21 cellular contexts compared by ENCODE assay signal in genomic region chr2:97741251-97741650, GRCh38. TPM values are rescaled to one million over a fixed set of nuclear protein-coding genes. Genes with fewer than 3 reads are reported as not detected.
A peak's percentile ranks its signal among the peaks of the same experiment; 100 is the strongest.
DNase-seq lines count a peak whose midpoint lies in the region; ATAC-seq and TF ChIP-seq lines count a peak whose summit lies in the region.
"Had no signal": no experiment of that assay in that cellular context is flagged by ENCODE, and none has a peak within 500 bp of the region (broad histone marks: within the 10 kb centered on the region; RNA-seq: fewer than 3 reads in every experiment).

No MANE protein-coding gene starts in this region.

- peaks cover 0 to 8% of the 10 kb centered on the region in 2 donors for H3K27me3 ChIP-seq in breast epithelium
- H3K27me3 ChIP-seq: neutrophil, SJSA1 had no signal

- intact Hi-C loops in MCF 10A (cut with micrococcal nuclease), result no loop called here
- intact Hi-C loops in breast epithelium (cut with DNase I; ENCODE audit: low total_unique reads), result no loop called here
- intact Hi-C loops in activated CD8-positive, alpha-beta T cell treated with anti-CD3 and anti-CD28 coated beads for 36 hours (cut with micrococcal nuclease), result no loop called here
- intact Hi-C loops in posterior vena cava (cut with DNase I), result loop anchor here in 1 of 2 donors (5.0 kb wide), 1 partner anchor 1601 kb away; no protein-coding TSS in a partner anchor

- H3K36me3 Mint-ChIP-seq in MCF 10A (ENCODE audit: insufficient read depth, unreplicated experiment), result peaks cover 9% of the 10 kb centered on the region
- H3K36me3 Mint-ChIP-seq in activated CD8-positive, alpha-beta T cell treated with anti-CD3 and anti-CD28 coated beads for 36 hours (ENCODE audit: low read depth), result peaks cover 66% of the 10 kb centered on the region
- peaks cover 66% of the 10 kb centered on the region for H3K36me3 Mint-ChIP-seq in effector memory CD8-positive, alpha-beta T cell (ENCODE audit: insufficient read depth)
- H3K36me3 Mint-ChIP-seq: WTC11 had no signal

- H3K36me3 ChIP-seq in breast epithelium, result no peaks in the 10 kb centered on the region
- H3K36me3 ChIP-seq: SJSA1, thoracic aorta had no signal

- CTCF ChIA-PET in MCF 10A (lab: Yijun Ruan, JAX), result interaction anchor here (0.7 to 4.4 kb wide), 7 partner anchors 10 to 447 kb away, joined by 3 to 30 read pairs (median 7); no protein-coding TSS in a partner anchor
- CTCF ChIA-PET in activated CD8-positive, alpha-beta T cell treated with anti-CD3 and anti-CD28 coated beads for 36 hours (lab: Charles Lee), result interaction anchor here (1.0 to 10.0 kb wide), 12 partner anchors 10 to 643 kb away, joined by 3 to 167 read pairs (median 8); partner anchors contain the start of gene ZAP70

- no peak overlapping the region for H3K4me3 ChIP-seq in breast epithelium
- H3K4me3 ChIP-seq: GM23248, mucosa of descending colon, psoas muscle, SJSA1, thoracic aorta had no signal

- no peaks in the 10 kb centered on the region for H3K4me1 ChIP-seq in breast epithelium
- H3K4me1 ChIP-seq: psoas muscle, SJSA1 had no signal

- peaks cover 28% of the 10 kb centered on the region for H3K4me1 Mint-ChIP-seq in MCF 10A (ENCODE audit: insufficient read depth, unreplicated experiment)
- peaks cover 56% of the 10 kb centered on the region for H3K4me1 Mint-ChIP-seq in activated CD8-positive, alpha-beta T cell treated with anti-CD3 and anti-CD28 coated beads for 36 hours (ENCODE audit: low read depth)
- peaks cover 67 to 72% of the 10 kb centered on the region in 2 donors for H3K4me1 Mint-ChIP-seq in effector memory CD8-positive, alpha-beta T cell (ENCODE audit: low read depth in 2 of 2)

- no peaks in the 10 kb centered on the region for H3K27me3 Mint-ChIP-seq in MCF 10A (ENCODE audit: insufficient read depth, unreplicated experiment)
- H3K27me3 Mint-ChIP-seq in activated CD8-positive, alpha-beta T cell treated with anti-CD3 and anti-CD28 coated beads for 36 hours, result no peaks in the 10 kb centered on the region
- no peaks in the 10 kb centered on the region for H3K27me3 Mint-ChIP-seq in effector memory CD8-positive, alpha-beta T cell

- no peak for TF ChIP-seq POLR2A in breast epithelium (IDR thresholded peaks at IDR 0.05)

- no peak overlapping the region for H3K27ac ChIP-seq in breast epithelium
- H3K27ac ChIP-seq: epithelial cell of prostate, GM23248, neutrophil, psoas muscle, SJSA1, thoracic aorta had no signal

- no peak for ATAC-seq in activated CD8-positive, alpha-beta T cell treated with anti-CD3 and anti-CD28 coated beads for 36 hours
- no peak for ATAC-seq in effector memory CD8-positive, alpha-beta T cell (replicated peaks)

- BruUV-seq in MCF 10A (replicated peaks; lab: Mats Ljungman, UMichigan), result no TSS peak

- H3K9me3 Mint-ChIP-seq in MCF 10A (ENCODE audit: unreplicated experiment), result no peaks in the 10 kb centered on the region
- H3K9me3 Mint-ChIP-seq in activated CD8-positive, alpha-beta T cell treated with anti-CD3 and anti-CD28 coated beads for 36 hours, result no peaks in the 10 kb centered on the region
- H3K9me3 Mint-ChIP-seq in effector memory CD8-positive, alpha-beta T cell, result no peaks in the 10 kb centered on the region
- H3K9me3 Mint-ChIP-seq: WTC11 had no signal

- POLR2A ChIA-PET in MCF 10A (lab: Yijun Ruan, JAX), result interaction anchor here (1.3 kb wide), 1 partner anchor 12 kb away, joined by 3 read pairs; no protein-coding TSS in a partner anchor
- POLR2A ChIA-PET in activated CD8-positive, alpha-beta T cell treated with anti-CD3 and anti-CD28 coated beads for 36 hours (lab: Charles Lee), result interaction anchor here (0.7 to 6.2 kb wide), 8 partner anchors 13 to 95 kb away, joined by 3 to 61 read pairs (median 6); partner anchors contain the start of gene ZAP70

- no peaks in the 10 kb centered on the region for H3K9me3 ChIP-seq in breast epithelium
- H3K9me3 ChIP-seq: mucosa of descending colon, neutrophil, psoas muscle, SJSA1, thoracic aorta had no signal

- H3K4me3 Mint-ChIP-seq in MCF 10A (ENCODE audit: unreplicated experiment), result no peak overlapping the region
- no peak overlapping the region for H3K4me3 Mint-ChIP-seq in activated CD8-positive, alpha-beta T cell treated with anti-CD3 and anti-CD28 coated beads for 36 hours
- H3K4me3 Mint-ChIP-seq in effector memory CD8-positive, alpha-beta T cell, result peak overlapping the region; percentile 40 to 65
- H3K4me3 Mint-ChIP-seq: CD14-positive monocyte, WTC11 had no signal

- no peak for TF ChIP-seq CTCF in MCF 10A (IDR thresholded peaks at IDR 0.05; ENCODE audit: unreplicated experiment)
- TF ChIP-seq CTCF in breast epithelium (IDR thresholded peaks at IDR 0.05), result no peak
- TF ChIP-seq CTCF in activated CD8-positive, alpha-beta T cell treated with anti-CD3 and anti-CD28 coated beads for 36 hours (IDR thresholded peaks at IDR 0.05), result no peak

- H3K27ac Mint-ChIP-seq in MCF 10A (ENCODE audit: low read depth, unreplicated experiment), result peak overlapping the region; percentile 57
- peak overlapping the region; percentile 87 for H3K27ac Mint-ChIP-seq in activated CD8-positive, alpha-beta T cell treated with anti-CD3 and anti-CD28 coated beads for 36 hours
- peak overlapping the region; percentile 91 for H3K27ac Mint-ChIP-seq in effector memory CD8-positive, alpha-beta T cell
- H3K27ac Mint-ChIP-seq: WTC11 had no signal

- no peak for DNase-seq in MCF 10A (ENCODE audit: unreplicated experiment)
- DNase-seq in breast epithelium (ENCODE audit: low spot score in 2 of 2), result no peak
- DNase-seq in activated CD8-positive, alpha-beta T cell treated with anti-CD3 and anti-CD28 coated beads for 36 hours, result no peak
- DNase-seq in effector memory CD8-positive, alpha-beta T cell, result no peak
- peak; percentile 70 for DNase-seq in posterior vena cava (ENCODE audit: low spot score)
- DNase-seq in cortex of kidney (lab: John Stamatoyannopoulos, UW), result no peak
- DNase-seq in UCSD-AML1 (lab: John Stamatoyannopoulos, UW; ENCODE audit: unreplicated experiment), result no peak
- no peak for DNase-seq in CD1c-positive myeloid dendritic cell (ENCODE audit: extremely low spot score)
- DNase-seq: NK-92 treated with Interleukin-12 subunit alpha and Interleukin-12 subunit beta, amount 100 ng/mL, for 24 hours; psoas muscle had no signal

RNA-seq across cellular contexts. Expression of gene ZAP70, which starts 27.9 kb away (rescaled TPM):
- total RNA-seq in MCF 10A (2022), result not detected in 2 replicates
- total RNA-seq in breast epithelium, result 1 to 10 TPM; 4.0 to 7.3 (median 4.9) TPM
- total RNA-seq in activated CD8-positive, alpha-beta T cell treated with anti-CD3 and anti-CD28 coated beads for 36 hours, result 100 to 1,000 TPM; 218 TPM
- total RNA-seq in posterior vena cava, result 1 to 10 TPM; 2.4 to 2.8 TPM
- total RNA-seq: fibroblast of villous mesenchyme, G401, GM23248, M059J, SJSA1 had no signal

Comparison
In these comparisons a context has a peak if more than half of its experiments do, and no peak if none do; other contexts are left out.
1. H3K4me3 Mint-ChIP-seq: peak in effector memory CD8-positive, alpha-beta T cell (2 of 2); none in MCF 10A (single experiment) and activated CD8-positive, alpha-beta T cell treated with anti-CD3 and anti-CD28 coated beads for 36 hours (single experiment).
2. RNA of gene ZAP70, which starts 27.9 kb away (total RNA-seq): 218 TPM in activated CD8-positive, alpha-beta T cell treated with anti-CD3 and anti-CD28 coated beads for 36 hours; 4.0 to 7.3 TPM in breast epithelium, 2.4 to 2.8 TPM in posterior vena cava and not detected in MCF 10A; every median in the first group is over 10 times any median in the second.
3. Peak in every context shown above with its lines, with median percentiles within 50 percentile points of each other: H3K27ac Mint-ChIP-seq.